In the genomic region with DNA sequence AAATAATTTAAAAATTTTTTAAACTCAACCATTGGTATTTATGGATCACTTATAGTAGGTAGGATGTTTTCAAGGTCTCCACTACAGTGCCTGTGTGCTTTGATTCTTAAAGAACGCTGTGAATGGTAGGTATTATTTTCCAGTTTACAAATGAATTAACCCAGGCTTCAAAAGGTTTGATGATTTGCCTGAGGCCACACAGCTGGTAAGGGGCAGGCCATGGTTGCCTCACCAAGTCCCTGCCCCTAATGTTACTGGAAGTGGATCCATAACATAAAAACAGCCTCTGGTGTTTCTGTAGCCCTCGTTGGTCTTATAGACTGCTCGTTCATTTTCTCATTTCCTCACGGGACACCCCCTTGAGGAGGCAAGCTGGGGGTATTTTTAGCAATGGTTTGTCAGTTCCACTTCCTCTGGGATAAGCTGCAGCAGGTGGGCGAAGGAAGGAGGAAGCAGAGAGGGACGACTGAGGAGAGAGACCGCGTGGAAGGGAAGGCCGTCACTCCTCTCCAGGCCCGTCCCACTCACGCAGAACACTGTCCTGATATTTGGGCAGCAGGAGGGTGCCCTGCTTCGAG, we compare ENCODE assay signal across 13 cellular contexts. TPM values are rescaled to one million over a fixed set of nuclear protein-coding genes. Genes with fewer than 3 reads are reported as not detected.
A peak's percentile ranks its signal among the peaks of the same experiment; 100 is the strongest.
DNase-seq lines count a peak whose midpoint lies in the region; ATAC-seq and TF ChIP-seq lines count a peak whose summit lies in the region.
"Had no signal": no experiment of that assay in that cellular context is flagged by ENCODE, and none has a peak within 500 bp of the region (broad histone marks: within the 10 kb centered on the region; RNA-seq: fewer than 3 reads in every experiment).

No MANE protein-coding gene starts in this region.

- in situ Hi-C loops in IMR-90 (cut with MboI; ENCODE audit: low sequenced_read_pairs) = loop anchor here (5.0 to 10.0 kb wide), 2 partner anchors 83 to 265 kb away; a partner anchor contains a TSS

- no peaks in the 10 kb centered on the region for H3K9me3 Mint-ChIP-seq in activated B cell treated with CpG ODN at 0.5 μM for 24 hours
- H3K9me3 Mint-ChIP-seq: HFFc6 had no signal

- H4K91ac ChIP-seq in IMR-90 (ENCODE audit: insufficient read depth, low read depth, low read length) = peak overlapping the region; percentile 57

- peaks cover 62% of the 10 kb centered on the region for H3K4me1 Mint-ChIP-seq in activated B cell treated with CpG ODN at 0.5 μM for 24 hours

- peak overlapping the region; percentile 84 for H2AFZ ChIP-seq in IMR-90 (replicated peaks; ENCODE audit: low read length, poor library complexity)

- intact Hi-C loops in IMR-90 (cut with micrococcal nuclease) (loop anchor here (10.0 kb wide), 1 partner anchor 445 kb away; no protein-coding TSS in a partner anchor), activated B cell treated with CpG ODN at 0.5 μM for 24 hours (cut with micrococcal nuclease) (loop anchor here (1.0 to 5.0 kb wide), 2 partner anchors 7 to 143 kb away; no protein-coding TSS in a partner anchor)

- H3K27ac Mint-ChIP-seq in activated B cell treated with CpG ODN at 0.5 μM for 24 hours = peak overlapping the region; percentile 90
- H3K27ac Mint-ChIP-seq: HFFc6 had no signal

- no peaks in the 10 kb centered on the region for H3K27me3 ChIP-seq in IMR-90 (ENCODE audit: control insufficient read depth, insufficient read depth, low read length)

- H3K9ac ChIP-seq in IMR-90 (ENCODE audit: low read depth, low read length) = no peak overlapping the region

- H3K56ac ChIP-seq in IMR-90 (ENCODE audit: extremely low read depth, insufficient read depth, low read length) = no peak overlapping the region

- H3K4me3 ChIP-seq in IMR-90 (ENCODE audit: insufficient read depth, low read depth, low read length) = no peak overlapping the region
- H3K4me3 ChIP-seq: mucosa of descending colon had no signal

- no peak overlapping the region for H2BK5ac ChIP-seq in IMR-90 (ENCODE audit: low read depth, low read length, poor library complexity, severe bottlenecking)

- H2AK9ac ChIP-seq in IMR-90 (replicated peaks; ENCODE audit: low read depth, low read length, poor library complexity) = peak overlapping the region; percentile 50

- H3K4me1 ChIP-seq in IMR-90 (ENCODE audit: control insufficient read depth, insufficient read depth, low read length) = peaks cover 2% of the 10 kb centered on the region; the same call in 1 of the 2 replicates

- H4K8ac ChIP-seq in IMR-90 (ENCODE audit: low read depth in 2 of 2, low read length in 2 of 2) = peak overlapping the region in 1 of 2 experiments; percentile 24; a peak in 1 of 4 replicates

- 0 out of 2 replicates have a peak, but pooled peaks cover 5% of the 10 kb centered on the region for H3K9me1 ChIP-seq in IMR-90 (ENCODE audit: insufficient read depth, low read length)

- peak overlapping the region; percentile 64 for H3K4me3 Mint-ChIP-seq in activated B cell treated with CpG ODN at 0.5 μM for 24 hours
- H3K4me3 Mint-ChIP-seq: HFFc6 had no signal

- H3K4me2 ChIP-seq in IMR-90 (ENCODE audit: low read depth, low read length) = no peak overlapping the region

- H4K20me1 ChIP-seq in IMR-90 (ENCODE audit: insufficient read depth, low read length) = no peaks in the 10 kb centered on the region

- no TSS peak for BruUV-seq in IMR-90 (replicated peaks; lab: Mats Ljungman, UMichigan)

- TF ChIP-seq CTCF in IMR-90 (conservative IDR thresholded peaks at IDR 0.05; ENCODE audit: low read depth, low read length) = no peak
- no peak for TF ChIP-seq CTCF in activated B cell treated with CpG ODN at 0.5 μM for 24 hours (IDR thresholded peaks at IDR 0.05)

- TF ChIP-seq RAD21 in IMR-90 (IDR thresholded peaks at IDR 0.05; ENCODE audit: low read length) = no peak

- DNase-seq in NOMO-1 treated with DMSO at 0.1 percent for 48 hours (lab: John Stamatoyannopoulos, UW; ENCODE audit: unreplicated experiment) = peak; percentile 11
- no peak for DNase-seq in NOMO-1 treated with dmso at 0.1 percent for 144 hours (lab: John Stamatoyannopoulos, UW; ENCODE audit: unreplicated experiment)
- DNase-seq in IMR-90 = no peak
- DNase-seq in activated B cell treated with CpG ODN at 0.5 μM for 24 hours = no peak
- peak; percentile 25 for DNase-seq in renal cortical epithelial cell (ENCODE audit: low read depth)
- no peak for DNase-seq in activated CD8-positive, alpha-beta memory T cell treated with anti-CD3 and anti-CD28 coated beads for 24 hours
- DNase-seq in DMS79 (lab: John Stamatoyannopoulos, UW) = no peak
- DNase-seq: DND-41, HFFc6, mucosa of descending colon, NCI-H1105 treated with DMSO at 0.1 percent for 48 hours, OCI-M1 had no signal

- TF ChIP-seq POLR2A in IMR-90 (IDR thresholded peaks at IDR 0.05; ENCODE audit: low read depth, low read length) = no peak

- ATAC-seq in IMR-90 (ENCODE audit: low read depth) (no peak), activated B cell treated with CpG ODN at 0.5 μM for 24 hours (ENCODE audit: low read depth) (peak; percentile 14)
- no peak for ATAC-seq in activated CD4-positive, CD25-positive, alpha-beta regulatory T cell treated with anti-CD3 and anti-CD28 coated beads, Interleukin-2, amount 50 U/mL, for 24 hours
- ATAC-seq: mucosa of descending colon had no signal

- POLR2A ChIA-PET in IMR-90 (lab: Charles Lee; ENCODE audit: unreplicated experiment) = no interaction called here
- POLR2A ChIA-PET in activated B cell treated with CpG ODN at 0.5 μM for 24 hours (lab: Charles Lee) = interaction anchor here (0.6 to 1.4 kb wide), 3 partner anchors 32 to 67 kb away, joined by 4 to 5 read pairs (median 5); a partner anchor contains a TSS

- H2AK5ac ChIP-seq in IMR-90 (ENCODE audit: low read depth, low read length) = 0 out of 2 replicates have a peak overlapping the region, but pooled peaks have one; percentile 51

- H3K27ac ChIP-seq in IMR-90 (ENCODE audit: insufficient read depth, low read length) = no peak overlapping the region

- no peaks in the 10 kb centered on the region for H3K36me3 ChIP-seq in IMR-90 (ENCODE audit: control insufficient read depth, insufficient read depth, low read length)

- peak overlapping the region; percentile 11; the same call in 1 of the 2 replicates for H2BK120ac ChIP-seq in IMR-90 (ENCODE audit: low read depth, low read length)

- no peak overlapping the region for H3K23ac ChIP-seq in IMR-90 (ENCODE audit: low read depth, low read length)

- H4K5ac ChIP-seq in IMR-90 (ENCODE audit: low read depth, low read length) = no peak overlapping the region

- H3K14ac ChIP-seq in IMR-90 (replicated peaks; ENCODE audit: low read depth, low read length) = peak overlapping the region; percentile 35; the same call in 1 of the 2 replicates

- 67% methylated on average over 5 of the region's 12 CpGs; no CpG with 5 or more reads in 1 of the 2 experiments for WGBS in IMR-90 (ENCODE audit: extremely low coverage in 2 of 2, insufficient read length in 1 of 2), 2 experiments

- dilution Hi-C loops in IMR-90 (cut with HindIII; ENCODE audit: low sequenced_read_pairs, unreplicated experiment) = no loop called here

- H2BK15ac ChIP-seq in IMR-90 (ENCODE audit: low read depth, low read length) = no peak overlapping the region; the same call in 2 of the 3 replicates

- peak overlapping the region; percentile 50; the same call in 1 of the 2 replicates for H3K4ac ChIP-seq in IMR-90 (ENCODE audit: low read depth, low read length)

- H3K36me3 Mint-ChIP-seq in activated B cell treated with CpG ODN at 0.5 μM for 24 hours (ENCODE audit: low read depth) = no peaks in the 10 kb centered on the region

- no peaks in the 10 kb centered on the region for H3K9me3 ChIP-seq in IMR-90 (ENCODE audit: control insufficient read depth, insufficient read depth, low read length)
- H3K9me3 ChIP-seq: mucosa of descending colon had no signal

- CTCF ChIA-PET in IMR-90 (lab: Yijun Ruan, JAX) (no interaction called here), activated B cell treated with CpG ODN at 0.5 μM for 24 hours (lab: Charles Lee) (no interaction called here)

- H2BK20ac ChIP-seq in IMR-90 (ENCODE audit: low read depth, low read length) = no peak overlapping the region; the same call in 1 of the 2 replicates

- H3K27me3 Mint-ChIP-seq in activated B cell treated with CpG ODN at 0.5 μM for 24 hours = no peaks in the 10 kb centered on the region

- 0 out of 2 replicates have a peak overlapping the region, but pooled peaks have one; percentile 51 for H3K18ac ChIP-seq in IMR-90 (ENCODE audit: low read depth, low read length)

- no peaks in the 10 kb centered on the region for H3K79me1 ChIP-seq in IMR-90 (ENCODE audit: low read depth in 1 of 2, low read length in 2 of 2)

TF ChIP-seq in IMR-90, 13 proteins besides CTCF, POLR2A, EP300 and RAD21:
- TF ChIP-seq RFX5 (IDR thresholded peaks at IDR 0.05; ENCODE audit: low read depth, low read length) (no peak), CHD1 (IDR thresholded peaks at IDR 0.05; ENCODE audit: low read depth, low read length) (no peak), MAFK (IDR thresholded peaks at IDR 0.05; ENCODE audit: low read depth, low read length) (no peak)

RNA-seq across cellular contexts. Expression of a gene that starts 32.9 kb away (rescaled TPM):
- total RNA-seq in IMR-90 (2012; rRNA removed) = 106 and 115 TPM in 2 replicates
- polyA plus RNA-seq in IMR-90 (2012; rRNA removed) = 121 and 126 TPM in 2 replicates
- polyA plus RNA-seq in IMR-90 (2012; cell fraction: cytosol; rRNA removed) = 41.8 and 55.5 TPM in 2 replicates
- polyA plus RNA-seq in IMR-90 (2012; cell fraction: nucleus; rRNA removed; ENCODE audit: low replicate concordance) = 11.4 and 58.7 TPM in 2 replicates
- total RNA-seq in activated B cell treated with CpG ODN at 0.5 μM for 24 hours = 168 and 169 TPM in 2 replicates
- total RNA-seq in renal cortical epithelial cell = 114 and 133 TPM in 2 replicates

Comparison
In these comparisons a context has a peak if more than half of its experiments do, and no peak if none do; other contexts are left out.
1. DNase-seq: peak in NOMO-1 treated with DMSO at 0.1 percent for 48 hours (single experiment) and renal cortical epithelial cell (single experiment); none in NOMO-1 treated with dmso at 0.1 percent for 144 hours (single experiment), IMR-90 (single experiment), activated B cell treated with CpG ODN at 0.5 μM for 24 hours (single experiment), activated CD8-positive, alpha-beta memory T cell treated with anti-CD3 and anti-CD28 coated beads for 24 hours (single experiment) and DMS79 (single experiment).